In the genomic region with DNA sequence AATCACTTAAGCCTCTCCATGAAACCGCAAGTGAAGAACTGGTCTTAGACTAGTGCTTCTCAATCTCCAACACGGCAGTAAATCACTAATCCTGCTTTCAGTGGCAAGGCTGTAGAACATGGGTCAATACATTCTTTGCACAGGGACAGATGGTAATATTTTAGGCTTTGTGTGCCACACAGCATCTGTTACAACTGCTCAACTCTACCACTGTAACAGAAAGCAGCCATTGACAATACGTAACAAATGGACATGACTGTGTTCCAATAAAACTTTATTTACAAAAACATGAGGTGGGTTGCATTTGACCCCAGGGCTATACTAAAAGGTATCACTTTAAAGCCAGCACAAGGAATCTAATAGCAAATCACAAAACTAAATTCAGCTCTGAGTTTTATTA, we compare ENCODE assay signal across 17 cellular contexts. TPM values are rescaled to one million over a fixed set of nuclear protein-coding genes. Genes with fewer than 3 reads are reported as not detected.
A peak's percentile ranks its signal among the peaks of the same experiment; 100 is the strongest.
DNase-seq lines count a peak whose midpoint lies in the region; FAIRE-seq and TF ChIP-seq lines count a peak whose summit lies in the region.
"Had no signal": no experiment of that assay in that cellular context is flagged by ENCODE, and none has a peak within 500 bp of the region (broad histone marks: within the 10 kb centered on the region; RNA-seq: fewer than 3 reads in every experiment).

No MANE protein-coding gene starts in this region.

- H3K4me3 Mint-ChIP-seq in astrocyte (ENCODE audit: unreplicated experiment), result no peak overlapping the region
- H3K4me3 Mint-ChIP-seq in Calu3 (ENCODE audit: low read depth, unreplicated experiment), result no peak overlapping the region
- no peak overlapping the region for H3K4me3 Mint-ChIP-seq in CD4-positive, alpha-beta memory T cell

- H3K9me3 ChIP-seq in BLaER1 (peaks cover 38% of the 10 kb centered on the region), astrocyte (ENCODE audit: insufficient read depth, low read depth, low read length) (no peaks in the 10 kb centered on the region), stomach (no peaks in the 10 kb centered on the region)
- no peaks in the 10 kb centered on the region for H3K9me3 ChIP-seq in CD4-positive, alpha-beta memory T cell (ENCODE audit: control insufficient read depth in 1 of 2, low read length in 2 of 2)

- peak overlapping the region; percentile 83 for H3K4me2 ChIP-seq in BLaER1
- H3K4me2 ChIP-seq in astrocyte (ENCODE audit: low read length), result no peak overlapping the region

- H3K36me3 ChIP-seq in BLaER1 (no peaks in the 10 kb centered on the region), astrocyte (ENCODE audit: insufficient read depth, low read length) (no peaks in the 10 kb centered on the region), stomach (no peaks in the 10 kb centered on the region)
- no peaks in the 10 kb centered on the region for H3K36me3 ChIP-seq in CD4-positive, alpha-beta memory T cell (ENCODE audit: insufficient read depth, low read length)

- H3K36me3 Mint-ChIP-seq in astrocyte (ENCODE audit: low read depth, unreplicated experiment), result peaks cover 45% of the 10 kb centered on the region
- no peaks in the 10 kb centered on the region for H3K36me3 Mint-ChIP-seq in Calu3 (ENCODE audit: insufficient read depth, unreplicated experiment)
- H3K36me3 Mint-ChIP-seq in CD4-positive, alpha-beta memory T cell, result no peaks in the 10 kb centered on the region

- no peak overlapping the region for H3K4me3 ChIP-seq in BLaER1
- no peak overlapping the region for H3K4me3 ChIP-seq in astrocyte (ENCODE audit: insufficient read depth, low read depth, low read length)
- no peak overlapping the region for H3K4me3 ChIP-seq in stomach
- no peak overlapping the region for H3K4me3 ChIP-seq in CD4-positive, alpha-beta memory T cell (ENCODE audit: low read length in 2 of 2)

- WGBS in stomach, 5 donors, result 63 to 95% (median 75%) methylated on average over 3 of the region's 3 CpGs

- H3K9ac ChIP-seq in BLaER1 (no peak overlapping the region), astrocyte (ENCODE audit: low read length) (no peak overlapping the region)

- H3K27ac ChIP-seq in BLaER1 (no peak overlapping the region), astrocyte (ENCODE audit: low read depth, low read length) (no peak overlapping the region), stomach (no peak overlapping the region)
- H3K27ac ChIP-seq in CD4-positive, alpha-beta memory T cell (ENCODE audit: low read depth, low read length), result no peak overlapping the region
- H3K27ac ChIP-seq: RWPE1 had no signal

- H3K9me3 Mint-ChIP-seq in astrocyte (ENCODE audit: unreplicated experiment) (peaks cover 4% of the 10 kb centered on the region), Calu3 (ENCODE audit: low read depth, unreplicated experiment) (no peaks in the 10 kb centered on the region)
- H3K9me3 Mint-ChIP-seq in CD4-positive, alpha-beta memory T cell, result peaks cover 0 to 5% (median 0%) of the 10 kb centered on the region in 8 donors

- POLR2A ChIA-PET in CD4-positive, alpha-beta memory T cell (lab: Charles Lee; ENCODE audit: partially characterized antibody), result no interaction called here

- peak; percentile 69 for DNase-seq in NCI-H187 treated with DMSO at 0.1 percent for 48 hours (lab: John Stamatoyannopoulos, UW)
- no peak for DNase-seq in astrocyte (ENCODE audit: low read depth)
- peak; percentile 67 for DNase-seq in myocyte (ENCODE audit: low read depth)
- DNase-seq in stomach, result no peak
- DNase-seq in Calu3, result no peak
- no peak for DNase-seq in CD4-positive, alpha-beta memory T cell
- DNase-seq in OCI-M1 (lab: John Stamatoyannopoulos, UW), result no peak
- DNase-seq: DMS 273 treated with DMSO at 0.1 percent for 48 hours, GF-D8, KG1, NCI-H1048, NCI-H146, NCI-H226, NCI-H526 treated with DMSO at 0.1 percent for 48 hours, PC-3 had no signal

- H3K27me3 ChIP-seq in BLaER1, result no peaks in the 10 kb centered on the region; the same call in 1 of the 2 replicates
- no peaks in the 10 kb centered on the region for H3K27me3 ChIP-seq in astrocyte (ENCODE audit: insufficient read depth, low read length)
- H3K27me3 ChIP-seq in stomach, result no peaks in the 10 kb centered on the region
- H3K27me3 ChIP-seq in CD4-positive, alpha-beta memory T cell (ENCODE audit: insufficient read depth, low read length), result no peaks in the 10 kb centered on the region

- no peak for TF ChIP-seq CTCF in astrocyte (IDR thresholded peaks at IDR 0.05; ENCODE audit: insufficient read depth, low read depth, low read length)
- TF ChIP-seq CTCF in stomach (IDR thresholded peaks at IDR 0.05), result no peak
- no peak for TF ChIP-seq CTCF in Calu3 (IDR thresholded peaks at IDR 0.05; ENCODE audit: unreplicated experiment)

- FAIRE-seq in astrocyte (lab: Jason Lieb, UNC), result peak; percentile 59

- H3K27me3 Mint-ChIP-seq in astrocyte (ENCODE audit: low read depth, unreplicated experiment) (no peaks in the 10 kb centered on the region), Calu3 (ENCODE audit: unreplicated experiment) (peaks cover 22% of the 10 kb centered on the region)
- H3K27me3 Mint-ChIP-seq in CD4-positive, alpha-beta memory T cell, result peaks cover 1 to 2% of the 10 kb centered on the region in 2 donors

- H3K27ac Mint-ChIP-seq in astrocyte (ENCODE audit: unreplicated experiment) (no peak overlapping the region), Calu3 (ENCODE audit: unreplicated experiment) (no peak overlapping the region)
- no peak overlapping the region for H3K27ac Mint-ChIP-seq in CD4-positive, alpha-beta memory T cell

- BruUV-seq in Calu3 (replicated peaks; lab: Mats Ljungman, UMichigan), result no TSS peak

- H3K4me1 Mint-ChIP-seq in astrocyte (ENCODE audit: low read depth, unreplicated experiment), result peaks cover 38% of the 10 kb centered on the region
- no peaks in the 10 kb centered on the region for H3K4me1 Mint-ChIP-seq in Calu3 (ENCODE audit: low read depth, unreplicated experiment)
- no peaks in the 10 kb centered on the region for H3K4me1 Mint-ChIP-seq in CD4-positive, alpha-beta memory T cell

- H2AFZ ChIP-seq in astrocyte (ENCODE audit: low read depth, low read length), result no peak overlapping the region

- TF ChIP-seq POLR2A in stomach (IDR thresholded peaks at IDR 0.05), result no peak

- no peaks in the 10 kb centered on the region for H4K20me1 ChIP-seq in BLaER1
- H4K20me1 ChIP-seq in astrocyte (ENCODE audit: insufficient read depth, low read length), result peaks cover 56% of the 10 kb centered on the region

- peaks cover 65% of the 10 kb centered on the region for H3K79me2 ChIP-seq in astrocyte (ENCODE audit: insufficient read depth, low read length)

- H3K4me1 ChIP-seq in BLaER1, result peaks cover 60% of the 10 kb centered on the region
- H3K4me1 ChIP-seq in astrocyte (ENCODE audit: insufficient read depth, low read length), result no peaks in the 10 kb centered on the region
- peaks cover 6 to 26% (median 8%) of the 10 kb centered on the region in 4 donors for H3K4me1 ChIP-seq in stomach
- H3K4me1 ChIP-seq in CD4-positive, alpha-beta memory T cell (ENCODE audit: insufficient read depth, low read length), result no peaks in the 10 kb centered on the region

- intact Hi-C loops in stomach (cut with DNase I; ENCODE audit: low total_unique reads), result no loop called here
- intact Hi-C loops in Calu3 (cut with micrococcal nuclease; ENCODE audit: unreplicated experiment), result no loop called here
- intact Hi-C loops in CD4-positive, alpha-beta memory T cell (cut with micrococcal nuclease), result no loop called here

- TF ChIP-seq EP300 in stomach (IDR thresholded peaks at IDR 0.05), result no peak

- CTCF ChIA-PET in Calu3 (lab: Charles Lee), result no interaction called here
- CTCF ChIA-PET in CD4-positive, alpha-beta memory T cell (lab: Charles Lee; ENCODE audit: partially characterized antibody), result no interaction called here

RNA-seq across cellular contexts. Expression of a gene that starts 51.1 kb away (rescaled TPM):
- 68.7 and 73.9 TPM in 2 replicates for total RNA-seq in astrocyte
- total RNA-seq in myocyte, result 2.9 and 6.8 TPM in 2 replicates
- polyA plus RNA-seq in myocyte (2012), result 0.74 TPM
- total RNA-seq in stomach, result 10 to 100 TPM; 15.2 to 99.9 (median 55.2) TPM
- polyA plus RNA-seq in stomach, result 1 to 10 TPM; 1.4 to 7.3 (median 6.4) TPM
- total RNA-seq in Calu3 (2022), result 1.0 TPM in 2 replicates
- under 1 TPM; 0.06 to 0.20 TPM for total RNA-seq in CD4-positive, alpha-beta memory T cell
- not detected for polyA plus RNA-seq in CD4-positive, alpha-beta memory T cell

Comparison
In these comparisons a context has a peak if more than half of its experiments do, and no peak if none do; other contexts are left out.
1. DNase-seq: peak in NCI-H187 treated with DMSO at 0.1 percent for 48 hours (single experiment) and myocyte (single experiment); none in astrocyte (single experiment), stomach (single experiment), Calu3 (single experiment), CD4-positive, alpha-beta memory T cell (0 of 5) and OCI-M1 (single experiment).